Comparison of ENCODE assay signal across 1 cellular context in genomic region chr10:14959221-14960057, GRCh38.
TF ChIP-seq lines count a peak whose summit lies in the region.

MEIG1 (plus strand) TSS chr10:14959388; CDS start chr10:14966469, 7,081 bp downstream.

TF ChIP-seq in HepG2, 621 proteins besides CTCF, POLR2A, EP300 and RAD21 (continued from another document and continues in another):
- TF ChIP-seq SNAPC2 (CRISPR knock-in tag; IDR thresholded peaks at IDR 0.05) (no peak), KAT8 (CRISPR knock-in tag; IDR thresholded peaks at IDR 0.05) (peak; percentile 80; the same call in 1 of the 2 replicates), MAZ (IDR thresholded peaks at IDR 0.05; ENCODE audit: borderline replicate concordance, low read depth, low read length) (peak; percentile 43; the same call in 1 of the 2 replicates), MAZ (CRISPR knock-in tag; IDR thresholded peaks at IDR 0.05; ENCODE audit: low read depth) (no peak; the same call in 1 of the 2 replicates), LCORL (IDR thresholded peaks at IDR 0.05) (no peak), LCORL (CRISPR knock-in tag; IDR thresholded peaks at IDR 0.05) (peak; percentile 53), NONO (IDR thresholded peaks at IDR 0.05) (no peak), NONO (CRISPR knock-in tag; conservative IDR thresholded peaks at IDR 0.05) (peak; percentile 44; the same call in 1 of the 2 replicates), ZNF619 (CRISPR knock-in tag; IDR thresholded peaks at IDR 0.05) (0 out of 2 replicates have a peak, but pooled peaks have one; percentile 74), ATF7-NPFF (CRISPR knock-in tag; IDR thresholded peaks at IDR 0.05; ENCODE audit: low read depth) (no peak), FIP1L1 (IDR thresholded peaks at IDR 0.05; ENCODE audit: borderline replicate concordance, insufficient read depth, low read depth, low read length) (0 out of 2 replicates have a peak, but pooled peaks have one; percentile 74), PITX1 (CRISPR knock-in tag; IDR thresholded peaks at IDR 0.05) (no peak), HNF1B (CRISPR knock-in tag; IDR thresholded peaks at IDR 0.05) (peak; percentile 48; the same call in 1 of the 2 replicates), ZNF580 (CRISPR knock-in tag; IDR thresholded peaks at IDR 0.05; ENCODE audit: borderline replicate concordance, low read depth) (peak; percentile 85; the same call in 1 of the 2 replicates), IKZF5 (CRISPR knock-in tag; IDR thresholded peaks at IDR 0.05) (0 out of 2 replicates have a peak, but pooled peaks have one; percentile 18), ZNF691 (CRISPR knock-in tag; IDR thresholded peaks at IDR 0.05; ENCODE audit: borderline replicate concordance, low read depth) (peak; percentile 34; the same call in 1 of the 2 replicates), CENPBD1 (CRISPR knock-in tag; IDR thresholded peaks at IDR 0.05; ENCODE audit: borderline replicate concordance, low read depth) (no peak), NFIC (IDR thresholded peaks at IDR 0.05; ENCODE audit: low read length) (peak; percentile 52; the same call in 1 of the 2 replicates), TARDBP (CRISPR knock-in tag; IDR thresholded peaks at IDR 0.05) (peak; percentile 51; the same call in 1 of the 2 replicates), CREBL2 (CRISPR knock-in tag; IDR thresholded peaks at IDR 0.05; ENCODE audit: borderline replicate concordance) (peak; percentile 53; the same call in 1 of the 2 replicates), FOXO4 (CRISPR knock-in tag; conservative IDR thresholded peaks at IDR 0.05) (0 out of 2 replicates have a peak, but pooled peaks have one; percentile 41), ZNF329 (CRISPR knock-in tag; IDR thresholded peaks at IDR 0.05; ENCODE audit: low read depth) (0 out of 2 replicates have a peak, but pooled peaks have one; percentile 31), HDAC1 (CRISPR knock-in tag; IDR thresholded peaks at IDR 0.05) (peak; percentile 61; the same call in 1 of the 2 replicates), ZMYM2 (CRISPR knock-in tag; IDR thresholded peaks at IDR 0.05) (no peak), MTA3 (CRISPR knock-in tag; IDR thresholded peaks at IDR 0.05) (no peak), SSRP1 (CRISPR knock-in tag; IDR thresholded peaks at IDR 0.05) (no peak), CEBPG (CRISPR knock-in tag; IDR thresholded peaks at IDR 0.05) (no peak), HOXA5 (CRISPR knock-in tag; IDR thresholded peaks at IDR 0.05) (peak; percentile 30), HNF4A (CRISPR knock-in tag; IDR thresholded peaks at IDR 0.05) (peak; percentile 9; the same call in 1 of the 2 replicates), MXD1 (CRISPR knock-in tag; IDR thresholded peaks at IDR 0.05) (peak; percentile 26; the same call in 1 of the 2 replicates), ARHGAP35 (CRISPR knock-in tag; IDR thresholded peaks at IDR 0.05; ENCODE audit: borderline replicate concordance) (0 out of 2 replicates have a peak, but pooled peaks have one; percentile 34), ZNF883 (CRISPR knock-in tag; IDR thresholded peaks at IDR 0.05; ENCODE audit: not compliant biosample characterization) (peak; percentile 20), FOXP4 (CRISPR knock-in tag; IDR thresholded peaks at IDR 0.05) (peak; percentile 20; the same call in 1 of the 2 replicates), SRF (IDR thresholded peaks at IDR 0.05; ENCODE audit: low read depth, low read length) (0 out of 2 replicates have a peak, but pooled peaks have one; percentile 9), SAP130 (CRISPR knock-in tag; IDR thresholded peaks at IDR 0.05; ENCODE audit: low read depth) (peak; percentile 82), NFYC (CRISPR knock-in tag; IDR thresholded peaks at IDR 0.05) (peak; percentile 42), IRF2 (CRISPR knock-in tag; IDR thresholded peaks at IDR 0.05) (0 out of 2 replicates have a peak, but pooled peaks have one; percentile 10), SATB2 (CRISPR knock-in tag; IDR thresholded peaks at IDR 0.05) (peak; percentile 39; the same call in 1 of the 2 replicates), NFKB2 (CRISPR knock-in tag; IDR thresholded peaks at IDR 0.05; ENCODE audit: borderline replicate concordance) (peak; percentile 23; the same call in 1 of the 2 replicates), ZNF574 (CRISPR knock-in tag; IDR thresholded peaks at IDR 0.05) (peak; percentile 34; the same call in 1 of the 2 replicates), ZNF629 (CRISPR knock-in tag; conservative IDR thresholded peaks at IDR 0.05) (no peak), ZNF501 (CRISPR knock-in tag; IDR thresholded peaks at IDR 0.05) (peak; percentile 91), UBTF (CRISPR knock-in tag; IDR thresholded peaks at IDR 0.05) (peak; percentile 74; the same call in 1 of the 2 replicates), DMAP1 (CRISPR knock-in tag; IDR thresholded peaks at IDR 0.05) (peak; percentile 63; the same call in 1 of the 2 replicates), KDM2A (CRISPR knock-in tag; IDR thresholded peaks at IDR 0.05; ENCODE audit: borderline replicate concordance, low read depth) (peak; percentile 23), FOXK1 (CRISPR knock-in tag; IDR thresholded peaks at IDR 0.05; ENCODE audit: borderline replicate concordance, low read depth) (peak; percentile 25; the same call in 1 of the 2 replicates)
